In genomic region chr10:69392481-69393000, GRCh38 we compare ENCODE assay signal across 7 cellular contexts. TPM values are rescaled to one million over a fixed set of nuclear protein-coding genes. Genes with fewer than 3 reads are reported as not detected.
DNase-seq lines count a peak whose midpoint lies in the region; ATAC-seq, FAIRE-seq and TF ChIP-seq lines count a peak whose summit lies in the region.

No MANE protein-coding gene starts in this region.

- CTCF ChIA-PET in MCF 10A (lab: Yijun Ruan, JAX): interaction anchor here (0.5 to 6.1 kb wide), 20 partner anchors 10 to 1429 kb away, joined by 3 to 106 read pairs (median 4); no protein-coding TSS in a partner anchor

- TF ChIP-seq CTCF in VCaP (conservative IDR thresholded peaks at IDR 0.05) (peak; percentile 96), MCF 10A (IDR thresholded peaks at IDR 0.05; ENCODE audit: unreplicated experiment) (peak; percentile 96)

- no peak overlapping the region for H3K4me3 Mint-ChIP-seq in MCF 10A (ENCODE audit: unreplicated experiment)

- peaks cover 19% of the 10 kb centered on the region for H3K4me1 Mint-ChIP-seq in MCF 10A (ENCODE audit: insufficient read depth, unreplicated experiment)

- no peak for TF ChIP-seq POLR2A in GM12891 (IDR thresholded peaks at IDR 0.05; ENCODE audit: low read depth, low read length)

- DNase-seq in GM12891 (ENCODE audit: insufficient read length, low spot score) (peak; percentile 82), NCI-H2081 treated with DMSO at 0.1 percent for 48 hours (lab: John Stamatoyannopoulos, UW) (peak; percentile 12), MCF 10A (ENCODE audit: unreplicated experiment) (peak; percentile 90), inferior parietal cortex (ENCODE audit: extremely low spot score) (peak; percentile 93)
- peak; percentile 49 to 68 for DNase-seq in stimulated activated CD4-positive, alpha-beta T cell treated with anti-CD3 and anti-CD28 coated beads, Interleukin-1b, Interleukin-23, amount 100 ng/mL, for 1 hour (ENCODE audit: low read depth in 2 of 2)

- intact Hi-C loops in MCF 10A (cut with micrococcal nuclease): loop anchor here (1.0 to 5.0 kb wide), 4 partner anchors 16 to 300 kb away; no protein-coding TSS in a partner anchor

- peaks cover 88% of the 10 kb centered on the region for H3K36me3 Mint-ChIP-seq in MCF 10A (ENCODE audit: insufficient read depth, unreplicated experiment)

- H3K27ac ChIP-seq in VCaP: peak overlapping the region; percentile 35

- POLR2A ChIA-PET in MCF 10A (lab: Yijun Ruan, JAX): interaction anchor here (0.9 to 5.1 kb wide), 7 partner anchors 16 to 170 kb away, joined by 3 to 36 read pairs (median 6); no protein-coding TSS in a partner anchor

- no peaks in the 10 kb centered on the region for H3K9me3 Mint-ChIP-seq in MCF 10A (ENCODE audit: unreplicated experiment)

- no peaks in the 10 kb centered on the region for H3K27me3 Mint-ChIP-seq in MCF 10A (ENCODE audit: insufficient read depth, unreplicated experiment)

- FAIRE-seq in GM12891 (lab: Jason Lieb, UNC): peak; percentile 85

- peak overlapping the region; percentile 51 for H3K27ac Mint-ChIP-seq in MCF 10A (ENCODE audit: low read depth, unreplicated experiment)

- BruUV-seq in MCF 10A (replicated peaks; lab: Mats Ljungman, UMichigan): no TSS peak

- ATAC-seq in HG02852 (IDR thresholded peaks at IDR 0.05; ENCODE audit: unreplicated experiment): peak; percentile 84

TF ChIP-seq in GM12891, 5 proteins besides CTCF, POLR2A, EP300 and RAD21:
- TF ChIP-seq POU2F2 (IDR thresholded peaks at IDR 0.05; ENCODE audit: low read depth, low read length): 0 out of 2 replicates have a peak, but pooled peaks have one; percentile 6
- TF ChIP-seq POLR2AphosphoS5 (IDR thresholded peaks at IDR 0.05; ENCODE audit: low read depth, low read length): no peak
- no peak for TF ChIP-seq TAF1 (IDR thresholded peaks at IDR 0.05; ENCODE audit: low read depth, low read length)

RNA-seq across cellular contexts. Expression of gene TACR2, which starts 24.2 kb away (rescaled TPM):
- polyA plus RNA-seq in GM12891 (2012; ENCODE audit: low read depth, missing spikeins): 0.18 TPM
- total RNA-seq in MCF 10A (2022): not detected in 2 replicates

RNA-seq across cellular contexts. Expression of gene TSPAN15, which starts 58.7 kb away (rescaled TPM):
- polyA plus RNA-seq in GM12891 (2012; ENCODE audit: low read depth, missing spikeins): 2.2 TPM
- total RNA-seq in MCF 10A (2022): 0.52 and 0.54 TPM in 2 replicates

Comparison
In these comparisons a context has a peak if more than half of its experiments do, and no peak if none do; other contexts are left out.
1. Peak in every context shown above with its lines: DNase-seq, ATAC-seq and H3K27ac ChIP-seq.
2. DNase-seq: peak in every context shown above with its lines; median percentile 93 in inferior parietal cortex; 90 in MCF 10A; 82 in GM12891; 58 in stimulated activated CD4-positive, alpha-beta T cell treated with anti-CD3 and anti-CD28 coated beads, Interleukin-1b, Interleukin-23, amount 100 ng/mL, for 1 hour; 12 in NCI-H2081 treated with DMSO at 0.1 percent for 48 hours.